In the genomic region with DNA sequence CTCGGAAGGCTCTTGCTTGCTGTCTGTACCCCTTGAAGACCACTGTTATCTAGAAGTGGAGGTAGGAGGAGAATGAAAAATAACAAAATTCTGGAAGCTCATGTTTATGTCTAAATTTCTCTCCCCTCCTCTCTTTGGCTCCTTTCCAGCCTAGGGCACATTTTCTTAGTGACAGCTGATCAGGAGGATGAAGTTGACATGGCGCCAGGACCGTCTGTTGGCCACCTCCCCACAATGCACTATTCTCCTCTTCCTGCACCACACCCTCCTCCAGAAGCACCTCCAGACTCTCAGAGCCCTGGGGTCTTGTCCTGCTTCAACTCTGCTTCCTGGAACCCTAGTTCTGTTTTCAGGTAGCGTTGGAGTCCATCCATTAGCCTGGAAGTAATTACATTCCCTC, we compare ENCODE assay signal across 36 cellular contexts. TPM values are rescaled to one million over a fixed set of nuclear protein-coding genes. Genes with fewer than 3 reads are reported as not detected.
"Had no signal": no experiment of that assay in that cellular context is flagged by ENCODE, and none has a peak within 500 bp of the region (broad histone marks: within the 10 kb centered on the region; RNA-seq: fewer than 3 reads in every experiment).

No MANE protein-coding gene starts in this region.

- H3K27ac ChIP-seq: adrenal gland, body of pancreas, colonic mucosa, epithelial cell of prostate, esophagus squamous epithelium, gastroesophageal sphincter, heart right ventricle, hepatocyte had no signal

- H3K27me3 ChIP-seq: adrenal gland, body of pancreas, colonic mucosa had no signal

- DNase-seq: activated CD4-positive, alpha-beta T cell treated with anti-CD3 and anti-CD28 coated beads for 1 hour; activated CD4-positive, alpha-beta T cell treated with anti-CD3 and anti-CD28 coated beads for 4 hours; activated CD4-positive, alpha-beta T cell treated with anti-CD3 and anti-CD28 coated beads, Interleukin-2, amount 50 U/mL, for 1 hour; activated CD4-positive, alpha-beta T cell treated with anti-CD3 and anti-CD28 coated beads, Interleukin-2, amount 50 U/mL, for 48 hours; activated CD8-positive, alpha-beta memory T cell treated with anti-CD3 and anti-CD28 coated beads, Interleukin-2, amount 10 ng/mL, durations not matched to agents 7 days and 5 days; activated CD8-positive, alpha-beta memory T cell treated with anti-CD3 and anti-CD28 coated beads, Interleukin-2, amount 50 U/mL, for 4 hours; activated CD8-positive, alpha-beta T cell treated with anti-CD3 and anti-CD28 coated beads, Interleukin-2, amount 10 ng/mL, durations not matched to agents 7 days and 5 days; activated effector memory CD4-positive, alpha-beta T cell treated with anti-CD3 and anti-CD28 coated beads, Interleukin-2, amount 50 U/mL, for 16 hours; activated naive CD4-positive, alpha-beta T cell treated with anti-CD3 and anti-CD28 coated beads for 36 hours; activated naive CD8-positive, alpha-beta T cell treated with anti-CD3 and anti-CD28 coated beads for 36 hours; activated naive CD8-positive, alpha-beta T cell treated with anti-CD3 and anti-CD28 coated beads, Interleukin-2, amount 50 U/mL, for 24 hours; activated T-cell treated with anti-CD3 and anti-CD28 coated beads, Interleukin-2, amount 50 U/mL, for 1 hour; activated T-cell treated with anti-CD3 and anti-CD28 coated beads, Interleukin-2, amount 50 U/mL, for 48 hours; adrenal gland; amygdala; aorta; cerebellar nuclear complex; colonic mucosa; effector CD8-positive, alpha-beta T cell; esophagus squamous epithelium; foreskin melanocyte; heart right ventricle; T-helper 2 cell had no signal

- H3K79me2 ChIP-seq: hepatocyte had no signal

- H3K4me3 Mint-ChIP-seq: activated CD8-positive, alpha-beta memory T cell treated with anti-CD3 and anti-CD28 coated beads, Interleukin-2, amount 10 ng/mL, durations not matched to agents 7 days and 5 days; activated CD8-positive, alpha-beta T cell treated with anti-CD3 and anti-CD28 coated beads, Interleukin-2, amount 10 ng/mL, durations not matched to agents 7 days and 5 days; activated naive CD4-positive, alpha-beta T cell treated with anti-CD3 and anti-CD28 coated beads for 36 hours; activated naive CD4-positive, alpha-beta T cell treated with anti-CD3 and anti-CD28 coated beads, Interleukin-2, amount 50 U/mL, for 24 hours; activated naive CD8-positive, alpha-beta T cell treated with anti-CD3 and anti-CD28 coated beads for 36 hours; activated naive CD8-positive, alpha-beta T cell treated with anti-CD3 and anti-CD28 coated beads, Interleukin-2, amount 50 U/mL, for 24 hours; activated T-helper 1 cell treated with anti-CD3 and anti-CD28 coated beads, Interleukin-12 subunit alpha, Interleukin-12 subunit beta, Interleukin-2, Interleukin-4 antibody, amounts not matched to agents 30 ng/mL and 10 ng/mL and 1 ng/mL, durations not matched to agents 14 hours and 24 hours and 36 hours; WTC11 had no signal

- H3K36me3 Mint-ChIP-seq: activated CD8-positive, alpha-beta memory T cell treated with anti-CD3 and anti-CD28 coated beads, Interleukin-2, amount 10 ng/mL, durations not matched to agents 7 days and 5 days had no signal

- H3K4me1 ChIP-seq: adrenal gland, body of pancreas, colonic mucosa, gastroesophageal sphincter had no signal

- H3K27ac Mint-ChIP-seq: activated CD8-positive, alpha-beta memory T cell treated with anti-CD3 and anti-CD28 coated beads, Interleukin-2, amount 10 ng/mL, durations not matched to agents 7 days and 5 days; activated CD8-positive, alpha-beta T cell treated with anti-CD3 and anti-CD28 coated beads, Interleukin-2, amount 10 ng/mL, durations not matched to agents 7 days and 5 days; activated naive CD4-positive, alpha-beta T cell treated with anti-CD3 and anti-CD28 coated beads for 36 hours; activated naive CD4-positive, alpha-beta T cell treated with anti-CD3 and anti-CD28 coated beads, Interleukin-2, amount 50 U/mL, for 24 hours; activated naive CD8-positive, alpha-beta T cell treated with anti-CD3 and anti-CD28 coated beads for 36 hours; activated naive CD8-positive, alpha-beta T cell treated with anti-CD3 and anti-CD28 coated beads, Interleukin-2, amount 50 U/mL, for 24 hours; activated T-helper 1 cell treated with anti-CD3 and anti-CD28 coated beads, Interleukin-12 subunit alpha, Interleukin-12 subunit beta, Interleukin-2, Interleukin-4 antibody, amounts not matched to agents 30 ng/mL and 10 ng/mL and 1 ng/mL, durations not matched to agents 14 hours and 24 hours and 36 hours; activated T-helper 2 cell treated with anti-CD3 and anti-CD28 coated beads, Interferon-gamma antibody, Interleukin-2, Interleukin-4, amounts not matched to agents 10 μg/mL and 5 μg/mL and 100 μg/mL, durations not matched to agents 14 hours and 24 hours and 36 hours; WTC11 had no signal

- ATAC-seq: activated CD8-positive, alpha-beta memory T cell treated with anti-CD3 and anti-CD28 coated beads, Interleukin-2, amount 10 ng/mL, durations not matched to agents 7 days and 5 days; activated CD8-positive, alpha-beta T cell treated with anti-CD3 and anti-CD28 coated beads, Interleukin-2, amount 10 ng/mL, durations not matched to agents 7 days and 5 days; activated naive CD8-positive, alpha-beta T cell treated with anti-CD3 and anti-CD28 coated beads, Interleukin-2, amount 50 U/mL, for 24 hours; body of pancreas; gastroesophageal sphincter; WTC11 had no signal

- H3K4me2 ChIP-seq: hepatocyte had no signal

- H3K9me3 ChIP-seq: adrenal gland, colonic mucosa, esophagus squamous epithelium, gastroesophageal sphincter had no signal

- H3K4me3 ChIP-seq: adrenal gland, body of pancreas, colonic mucosa, esophagus squamous epithelium, gastroesophageal sphincter, heart right ventricle, hepatocyte had no signal

- H3K36me3 ChIP-seq: adrenal gland, colonic mucosa, esophagus squamous epithelium, gastroesophageal sphincter, heart right ventricle had no signal

- H2AFZ ChIP-seq: hepatocyte had no signal

- H3K27me3 Mint-ChIP-seq: activated CD8-positive, alpha-beta memory T cell treated with anti-CD3 and anti-CD28 coated beads, Interleukin-2, amount 10 ng/mL, durations not matched to agents 7 days and 5 days; activated naive CD4-positive, alpha-beta T cell treated with anti-CD3 and anti-CD28 coated beads, Interleukin-2, amount 50 U/mL, for 24 hours; activated naive CD8-positive, alpha-beta T cell treated with anti-CD3 and anti-CD28 coated beads for 36 hours; activated naive CD8-positive, alpha-beta T cell treated with anti-CD3 and anti-CD28 coated beads, Interleukin-2, amount 50 U/mL, for 24 hours had no signal

RNA-seq across cellular contexts. Expression of a gene that starts 25.5 kb away (rescaled TPM):
- total RNA-seq: activated CD8-positive, alpha-beta T cell treated with anti-CD3 and anti-CD28 coated beads, Interleukin-2, amount 10 ng/mL, durations not matched to agents 7 days and 5 days; activated naive CD4-positive, alpha-beta T cell treated with anti-CD3 and anti-CD28 coated beads for 36 hours; dermis microvascular lymphatic vessel endothelial cell; endothelial cell of umbilical vein; fibroblast of lung; fibroblast of villous mesenchyme; glomerular endothelial cell had no signal
